Comparison of ENCODE assay signal across 8 cellular contexts in the genomic region with DNA sequence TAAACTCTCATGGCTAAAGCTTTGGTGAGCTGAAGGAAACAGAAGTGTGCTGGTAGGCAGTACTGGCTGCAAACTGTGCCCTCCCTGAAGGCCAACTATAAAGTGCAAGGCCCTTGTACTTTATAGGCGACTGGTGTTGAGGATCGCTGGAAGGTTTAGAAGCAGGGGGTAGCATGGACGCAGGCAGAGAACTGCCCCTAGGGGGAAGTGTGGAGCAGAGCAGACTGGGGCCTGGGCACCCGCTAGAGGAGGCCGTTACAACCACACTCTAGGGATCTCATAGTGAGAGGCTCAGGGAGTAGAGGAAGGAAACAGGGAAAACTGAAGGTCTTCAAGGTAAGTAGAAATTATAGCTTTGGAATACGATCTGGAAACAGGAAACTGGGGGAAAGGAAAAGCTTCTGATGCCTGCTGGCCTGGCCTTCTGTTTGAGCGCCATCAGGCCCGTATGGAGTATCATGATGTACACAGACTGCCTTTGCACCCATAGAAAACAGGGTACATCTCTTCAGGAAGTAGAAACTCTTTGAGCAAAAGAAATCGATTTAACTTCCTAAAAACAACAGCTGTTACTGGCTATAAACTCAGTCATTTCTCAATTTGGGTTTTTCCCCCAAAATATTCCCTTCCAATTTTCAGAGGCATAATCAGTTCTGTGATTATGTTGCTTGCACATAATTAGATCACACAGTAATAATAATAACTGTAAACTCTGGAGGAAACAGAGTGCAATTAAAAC. TPM values are rescaled to one million over a fixed set of nuclear protein-coding genes. Genes with fewer than 3 reads are reported as not detected.
DNase-seq lines count a peak whose midpoint lies in the region; ATAC-seq and TF ChIP-seq lines count a peak whose summit lies in the region.

No MANE protein-coding gene starts in this region.

- peak overlapping the region; percentile 60 for H3K4me3 Mint-ChIP-seq in dendritic cell treated with granulocyte-macrophage colony-stimulating factor and Interleukin-4, amounts not matched to agents 40 ng/mL and 50 ng/mL, for 4 days
- peak overlapping the region; percentile 67 to 86 (median 84) for H3K4me3 Mint-ChIP-seq in naive B cell

- intact Hi-C loops in dendritic cell treated with granulocyte-macrophage colony-stimulating factor and Interleukin-4, amounts not matched to agents 40 ng/mL and 50 ng/mL, for 4 days (cut with micrococcal nuclease) = no loop called here

- H4K20me1 ChIP-seq in DND-41 (ENCODE audit: insufficient read depth, low read length) = no peaks in the 10 kb centered on the region

- H3K4me1 ChIP-seq in DND-41 (ENCODE audit: insufficient read depth, low read length) = peaks cover 85% of the 10 kb centered on the region

- peak overlapping the region; percentile 59 for H3K9ac ChIP-seq in DND-41 (ENCODE audit: low read depth, low read length)

- H3K27ac Mint-ChIP-seq in dendritic cell treated with granulocyte-macrophage colony-stimulating factor and Interleukin-4, amounts not matched to agents 40 ng/mL and 50 ng/mL, for 4 days = peak overlapping the region; percentile 92
- H3K27ac Mint-ChIP-seq in naive B cell = peak overlapping the region; percentile 93 to 100 (median 99)

- ATAC-seq in DND-41 (ENCODE audit: insufficient read depth, low read depth) (peak; percentile 66), naive B cell (ENCODE audit: low read depth in 2 of 2) (peak; percentile 47 to 53), HG03025 (IDR thresholded peaks at IDR 0.05; ENCODE audit: low FRiP score, unreplicated experiment) (no peak)
- peak; percentile 71 to 76 for ATAC-seq in activated CD4-positive, CD25-positive, alpha-beta regulatory T cell treated with anti-CD3 and anti-CD28 coated beads, Interleukin-2, amount 50 U/mL, for 24 hours

- H3K36me3 Mint-ChIP-seq in dendritic cell treated with granulocyte-macrophage colony-stimulating factor and Interleukin-4, amounts not matched to agents 40 ng/mL and 50 ng/mL, for 4 days (ENCODE audit: low read depth) = no peaks in the 10 kb centered on the region
- no peaks in the 10 kb centered on the region for H3K36me3 Mint-ChIP-seq in naive B cell

- H3K9me3 ChIP-seq in DND-41 (ENCODE audit: insufficient read depth, low read length, severe bottlenecking) = no peaks in the 10 kb centered on the region

- H2AFZ ChIP-seq in DND-41 (ENCODE audit: low read depth, low read length) = peak overlapping the region; percentile 62; the same call in 1 of the 2 replicates

- peaks cover 73% of the 10 kb centered on the region for H3K79me2 ChIP-seq in DND-41 (ENCODE audit: insufficient read depth, low read length)

- peak overlapping the region; percentile 94 for H3K27ac ChIP-seq in DND-41 (ENCODE audit: low read length)
- H3K27ac ChIP-seq in HL-60 (replicated peaks) = peak overlapping the region; percentile 74

- H3K27me3 Mint-ChIP-seq in dendritic cell treated with granulocyte-macrophage colony-stimulating factor and Interleukin-4, amounts not matched to agents 40 ng/mL and 50 ng/mL, for 4 days = no peaks in the 10 kb centered on the region
- H3K27me3 Mint-ChIP-seq in naive B cell = no peaks in the 10 kb centered on the region

- DNase-seq in DND-41 = peak; percentile 81
- DNase-seq in GM20000 (ENCODE audit: low spot score) = no peak
- DNase-seq in HL-60 (ENCODE audit: low read depth in 1 of 2, low spot score in 1 of 2) = peak in 1 of 2 experiments; percentile 84
- peak; percentile 58 for DNase-seq in naive B cell
- DNase-seq in HCEC 1CT = no peak

- TF ChIP-seq CTCF in DND-41 (IDR thresholded peaks at IDR 0.05; ENCODE audit: borderline replicate concordance, extremely low read depth, low read length, poor library complexity, severe bottlenecking) (peak; percentile 79), GM20000 (IDR thresholded peaks at IDR 0.05; ENCODE audit: extremely low read depth, missing control alignments) (peak; percentile 58), HL-60 (IDR thresholded peaks at IDR 0.05; ENCODE audit: insufficient read depth, low read length) (peak; percentile 79)

- H3K4me1 Mint-ChIP-seq in dendritic cell treated with granulocyte-macrophage colony-stimulating factor and Interleukin-4, amounts not matched to agents 40 ng/mL and 50 ng/mL, for 4 days (ENCODE audit: low read depth) = peaks cover 52% of the 10 kb centered on the region
- peaks cover 44 to 95% (median 65%) of the 10 kb centered on the region in 3 donors for H3K4me1 Mint-ChIP-seq in naive B cell

- H3K27me3 ChIP-seq in DND-41 (ENCODE audit: insufficient read depth, low read length, poor library complexity) (no peaks in the 10 kb centered on the region), HL-60 (ENCODE audit: insufficient read depth, poor library complexity, severe bottlenecking) (no peaks in the 10 kb centered on the region)

- H3K4me2 ChIP-seq in DND-41 (ENCODE audit: insufficient read depth, low read length) = peak overlapping the region; percentile 73

- H3K4me3 ChIP-seq in DND-41 (ENCODE audit: low read depth in 1 of 2, low read length in 2 of 2) (peak overlapping the region in 1 of 2 experiments; percentile 53; a peak in 2 of 4 replicates), HL-60 (replicated peaks; ENCODE audit: insufficient read depth, low read length) (peak overlapping the region; percentile 16)

- H3K36me3 ChIP-seq in DND-41 (ENCODE audit: insufficient read depth, low read length) = no peaks in the 10 kb centered on the region

- H3K9me3 Mint-ChIP-seq in dendritic cell treated with granulocyte-macrophage colony-stimulating factor and Interleukin-4, amounts not matched to agents 40 ng/mL and 50 ng/mL, for 4 days = no peaks in the 10 kb centered on the region
- H3K9me3 Mint-ChIP-seq in naive B cell = peaks cover 0 to 2% (median 0%) of the 10 kb centered on the region in 7 donors

RNA-seq across cellular contexts. Expression of a gene that starts 23.9 kb away (rescaled TPM):
- over 10,000 TPM; 18,491 to 24,142 (median 22,031) TPM for polyA plus RNA-seq in naive B cell (ENCODE audit: low read depth in 6 of 6)

RNA-seq across cellular contexts. Expression of a gene that starts 44.6 kb away (rescaled TPM):
- polyA plus RNA-seq in naive B cell (ENCODE audit: low read depth in 6 of 6) = under 1 TPM in 5 of 6 donors, not detected in 1; 0.07 to 0.13 (median 0.12) TPM

Comparison
In these comparisons a context has a peak if more than half of its experiments do, and no peak if none do; other contexts are left out.
1. DNase-seq: peak in DND-41 (single experiment) and naive B cell (single experiment); none in GM20000 (single experiment) and HCEC 1CT (single experiment).
2. Peak in every context shown above with its lines, with median percentiles within 50 percentile points of each other: CTCF ChIP-seq.